ENCODE assay signal across 9 cellular contexts in the genomic region with DNA sequence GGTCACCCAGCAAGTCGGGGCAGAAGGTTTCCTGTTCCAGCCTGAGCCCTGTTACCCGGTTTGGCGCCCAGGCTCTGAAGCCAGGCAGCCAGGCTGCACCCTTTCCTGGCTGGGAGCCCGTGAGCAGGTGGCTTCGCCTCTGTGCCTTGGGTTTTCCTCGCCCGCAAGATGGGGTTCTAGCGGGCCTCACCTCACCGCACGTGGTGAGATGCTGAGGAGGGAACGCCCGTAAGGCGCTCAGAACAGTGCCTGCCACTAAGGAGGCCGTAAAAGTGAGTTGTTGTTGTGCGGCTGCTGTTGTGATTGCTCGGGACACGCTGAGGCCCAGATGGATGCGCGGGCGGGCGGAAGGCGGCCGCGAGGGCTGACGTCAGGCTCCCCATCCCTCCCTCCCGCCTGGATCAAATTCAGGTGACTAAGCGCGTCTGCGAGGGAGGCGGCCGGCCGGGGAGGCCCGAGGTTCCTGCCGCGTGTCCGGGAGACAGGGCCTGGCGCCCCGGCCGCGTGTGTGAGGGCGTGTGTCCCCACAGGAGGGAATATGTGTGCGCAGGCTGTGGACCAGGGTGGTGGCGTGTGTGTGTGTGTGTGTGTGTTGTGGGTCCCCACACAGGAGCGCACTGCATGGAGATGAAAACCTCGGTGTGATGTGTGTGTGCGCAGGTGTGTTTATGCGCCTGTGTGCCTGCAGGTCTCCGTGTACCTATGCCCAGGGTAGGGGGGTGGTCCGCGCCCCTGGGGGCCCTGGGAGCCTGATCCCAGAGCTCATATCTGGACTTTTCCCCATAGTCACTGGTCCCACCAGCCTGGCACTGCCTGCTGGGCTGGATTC. TPM values are rescaled to one million over a fixed set of nuclear protein-coding genes. Genes with fewer than 3 reads are reported as not detected.
DNase-seq lines count a peak whose midpoint lies in the region; ATAC-seq and TF ChIP-seq lines count a peak whose summit lies in the region.
"Had no signal": no experiment of that assay in that cellular context is flagged by ENCODE, and none has a peak within 500 bp of the region (broad histone marks: within the 10 kb centered on the region; RNA-seq: fewer than 3 reads in every experiment).

No MANE protein-coding gene starts in this region.

- no peaks in the 10 kb centered on the region for H3K27me3 ChIP-seq in SK-N-SH (ENCODE audit: insufficient read depth)
- H3K27me3 ChIP-seq in skeletal muscle tissue (ENCODE audit: control insufficient read depth in 3 of 3, insufficient read depth in 3 of 3, low read length in 3 of 3), result no peaks in the 10 kb centered on the region
- no peaks in the 10 kb centered on the region for H3K27me3 ChIP-seq in HAP-1 (ENCODE audit: low read depth)

- POLR2A ChIA-PET in SK-N-SH (lab: Yijun Ruan, JAX), result no interaction called here
- POLR2A ChIA-PET in WTC11 (lab: Charles Lee), result no interaction called here

- H3K79me2 ChIP-seq in SK-N-SH (ENCODE audit: insufficient read depth), result peaks cover 18% of the 10 kb centered on the region; the same call in 1 of the 2 replicates

- 0 out of 2 replicates have a peak overlapping the region, but pooled peaks have one; percentile 27 for H3K27ac Mint-ChIP-seq in WTC11
- H3K27ac Mint-ChIP-seq: activated B cell treated with CpG ODN at 0.5 μM for 24 hours had no signal

- H3K4me2 ChIP-seq in SK-N-SH, result peak overlapping the region; percentile 96; the same call in 1 of the 2 replicates

- no peak overlapping the region for H3K4me3 ChIP-seq in SK-N-SH (ENCODE audit: low read depth in 2 of 2, low read length in 1 of 2)
- peak overlapping the region in 1 of 3 donors; percentile 35 for H3K4me3 ChIP-seq in skeletal muscle tissue (ENCODE audit: low read length in 3 of 3)
- no peak overlapping the region for H3K4me3 ChIP-seq in HAP-1

- peaks cover 10% of the 10 kb centered on the region for H3F3A ChIP-seq in SK-N-SH (replicated peaks; ENCODE audit: insufficient read depth)

- H2AFZ ChIP-seq in SK-N-SH (ENCODE audit: low read depth), result no peak overlapping the region

- H3K36me3 ChIP-seq in SK-N-SH (replicated peaks in 1 of 2; ENCODE audit: control insufficient read depth in 1 of 2, insufficient read depth in 2 of 2, low read length in 1 of 2) (peaks cover 0 to 5% of the 10 kb centered on the region in 2 experiments), skeletal muscle tissue (ENCODE audit: control insufficient read depth in 3 of 3, insufficient read depth in 3 of 3, low read length in 3 of 3) (peaks cover 0 to 13% (median 9%) of the 10 kb centered on the region in 3 donors), HAP-1 (replicated peaks) (no peaks in the 10 kb centered on the region)

- H3K4me1 Mint-ChIP-seq in WTC11, result peaks cover 28% of the 10 kb centered on the region

- WGBS in SK-N-SH (ENCODE audit: low lambda C conversion rate), result 92% methylated on average over 32 of the region's 50 CpGs

- H3K9me2 ChIP-seq in SK-N-SH, result no peaks in the 10 kb centered on the region

- peaks cover 5% of the 10 kb centered on the region; the same call in 1 of the 2 replicates for H3K27me3 Mint-ChIP-seq in WTC11 (ENCODE audit: low read depth)
- H3K27me3 Mint-ChIP-seq: activated B cell treated with CpG ODN at 0.5 μM for 24 hours had no signal

- TF ChIP-seq CTCF in SK-N-SH (IDR thresholded peaks at IDR 0.05) (no peak), WTC11 (IDR thresholded peaks at IDR 0.05) (no peak)

- no peaks in the 10 kb centered on the region for H3K9me3 ChIP-seq in SK-N-SH
- H3K9me3 ChIP-seq in skeletal muscle tissue (ENCODE audit: control insufficient read depth in 3 of 3, low read length in 3 of 3), result no peaks in the 10 kb centered on the region
- H3K9me3 ChIP-seq in HAP-1, result no peaks in the 10 kb centered on the region

- 0 out of 2 replicates have a peak, but pooled peaks cover 4% of the 10 kb centered on the region for H4K20me1 ChIP-seq in SK-N-SH (ENCODE audit: insufficient read depth)

- H3K36me3 Mint-ChIP-seq in WTC11, result 0 out of 2 replicates have a peak, but pooled peaks cover 5% of the 10 kb centered on the region

- no peak overlapping the region for H3K4me3 Mint-ChIP-seq in WTC11
- H3K4me3 Mint-ChIP-seq: activated B cell treated with CpG ODN at 0.5 μM for 24 hours had no signal

- no peak for TF ChIP-seq RAD21 in SK-N-SH (IDR thresholded peaks at IDR 0.05; ENCODE audit: low read length)

- in situ Hi-C loops in HAP-1 (cut with MboI; ENCODE audit: low sequenced_read_pairs), result no loop called here

- H3K9ac ChIP-seq in SK-N-SH, result no peak overlapping the region
- H3K9ac ChIP-seq in skeletal muscle tissue (ENCODE audit: low read depth in 1 of 3, low read length in 3 of 3), result peak overlapping the region in 2 of 3 donors; percentile 56 to 66

- intact Hi-C loops in left ventricle myocardium superior (cut with micrococcal nuclease), result no loop called here

- DNase-seq in SK-N-SH (no peak), WTC11 (ENCODE audit: low spot score) (peak; percentile 57), left ventricle myocardium superior (peak; percentile 83), HAP-1 (ENCODE audit: low spot score in 2 of 2) (no peak)
- DNase-seq: activated B cell treated with CpG ODN at 0.5 μM for 24 hours had no signal

- no peak for TF ChIP-seq EP300 in SK-N-SH (IDR thresholded peaks at IDR 0.05; ENCODE audit: borderline replicate concordance in 1 of 2, low read depth in 1 of 2, low read length in 1 of 2)

- H3K9me3 Mint-ChIP-seq in WTC11, result no peaks in the 10 kb centered on the region
- H3K9me3 Mint-ChIP-seq: activated B cell treated with CpG ODN at 0.5 μM for 24 hours had no signal

- H3K27ac ChIP-seq in SK-N-SH (ENCODE audit: low read depth in 2 of 2, low read length in 1 of 2) (peak overlapping the region in 1 of 2 experiments; percentile 93; a peak in 1 of 4 replicates), skeletal muscle tissue (ENCODE audit: low read depth, low read length) (peak overlapping the region; percentile 83)

- CTCF ChIA-PET in SK-N-SH (lab: Yijun Ruan, JAX) (interaction anchor here (0.6 to 2.3 kb wide), 3 partner anchors 9 to 155 kb away, joined by 3 to 12 read pairs (median 7); no protein-coding TSS in a partner anchor), WTC11 (lab: Charles Lee) (interaction anchor here (1.0 to 2.7 kb wide), 4 partner anchors 15 to 45 kb away, joined by 3 to 7 read pairs (median 4); a partner anchor contains a TSS)

- ATAC-seq in SK-N-SH treated with all-trans-retinoic acid at 6 μM for 48 hours (no peak), WTC11 (no peak; the same call in 1 of the 2 replicates), left ventricle myocardium superior (peak; percentile 32), HG02610 (IDR thresholded peaks at IDR 0.05; ENCODE audit: unreplicated experiment) (no peak), GM21786 (IDR thresholded peaks at IDR 0.05; ENCODE audit: unreplicated experiment) (no peak)

- H3K4me1 ChIP-seq in SK-N-SH (ENCODE audit: control insufficient read depth in 1 of 2, insufficient read depth in 2 of 2, low read depth in 1 of 2, low read length in 1 of 2) (peaks cover 9 to 37% of the 10 kb centered on the region in 2 experiments; a peak in 3 of 4 replicates), skeletal muscle tissue (ENCODE audit: control insufficient read depth in 3 of 3, insufficient read depth in 3 of 3, low read length in 3 of 3) (peaks cover 33 to 68% (median 66%) of the 10 kb centered on the region in 3 donors), HAP-1 (peaks cover 8% of the 10 kb centered on the region)

TF ChIP-seq in SK-N-SH, 30 proteins besides CTCF, POLR2A, EP300 and RAD21:
- TF ChIP-seq FOXJ3 (CRISPR knock-in tag; IDR thresholded peaks at IDR 0.05) (no peak), MXI1 (IDR thresholded peaks at IDR 0.05; ENCODE audit: low read depth, low read length) (no peak), NFIC (IDR thresholded peaks at IDR 0.05; ENCODE audit: borderline replicate concordance) (no peak)

TF ChIP-seq in WTC11, 78 proteins besides CTCF, POLR2A, EP300 and RAD21 (continues in another document):
- TF ChIP-seq MXD4 (CRISPR knock-in tag; IDR thresholded peaks at IDR 0.05; ENCODE audit: borderline replicate concordance), result no peak
- TF ChIP-seq, protein P1, sequence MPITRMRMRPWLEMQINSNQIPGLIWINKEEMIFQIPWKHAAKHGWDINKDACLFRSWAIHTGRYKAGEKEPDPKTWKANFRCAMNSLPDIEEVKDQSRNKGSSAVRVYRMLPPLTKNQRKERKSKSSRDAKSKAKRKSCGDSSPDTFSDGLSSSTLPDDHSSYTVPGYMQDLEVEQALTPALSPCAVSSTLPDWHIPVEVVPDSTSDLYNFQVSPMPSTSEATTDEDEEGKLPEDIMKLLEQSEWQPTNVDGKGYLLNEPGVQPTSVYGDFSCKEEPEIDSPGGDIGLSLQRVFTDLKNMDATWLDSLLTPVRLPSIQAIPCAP (CRISPR knock-in tag; IDR thresholded peaks at IDR 0.05), result no peak
- no peak for TF ChIP-seq ESRRA (CRISPR knock-in tag; IDR thresholded peaks at IDR 0.05; ENCODE audit: borderline replicate concordance)
- TF ChIP-seq, protein P2, sequence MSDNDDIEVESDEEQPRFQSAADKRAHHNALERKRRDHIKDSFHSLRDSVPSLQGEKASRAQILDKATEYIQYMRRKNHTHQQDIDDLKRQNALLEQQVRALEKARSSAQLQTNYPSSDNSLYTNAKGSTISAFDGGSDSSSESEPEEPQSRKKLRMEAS (CRISPR knock-in tag; IDR thresholded peaks at IDR 0.05), result peak; percentile 73

RNA-seq across cellular contexts. Expression of a gene that starts 4.3 kb away (rescaled TPM):
- 6.8 and 8.1 TPM in 2 replicates for polyA plus RNA-seq in SK-N-SH (2012; rRNA removed)
- polyA plus RNA-seq in SK-N-SH (2012; cell fraction: cytosol; rRNA removed), result 2.9 and 4.5 TPM in 2 replicates
- polyA plus RNA-seq in SK-N-SH (2012; cell fraction: nucleus; rRNA removed), result 21.8 and 22.5 TPM in 2 replicates
- total RNA-seq in WTC11 (2021), result 8.0 to 9.6 TPM (median 8.7 TPM) in 3 replicates
- 3.4 TPM for total RNA-seq in left ventricle myocardium superior
- total RNA-seq in skeletal muscle tissue, result 4.2 TPM

RNA-seq across cellular contexts. Expression of a gene that starts 27.7 kb away (rescaled TPM):
- polyA plus RNA-seq in SK-N-SH (2012; rRNA removed), result not detected in 2 replicates
- not detected in 2 replicates for polyA plus RNA-seq in SK-N-SH (2012; cell fraction: cytosol; rRNA removed)
- 0.04 TPM in 1 of 2 replicates, not detected in the other for polyA plus RNA-seq in SK-N-SH (2012; cell fraction: nucleus; rRNA removed)
- total RNA-seq in WTC11 (2021) (0.07 TPM in 1 of 3 replicates, not detected in the others), left ventricle myocardium superior (0.17 TPM), skeletal muscle tissue (1.6 TPM)

RNA-seq across cellular contexts. Expression of a gene that starts 42.5 kb away (rescaled TPM):
- 6.5 and 9.5 TPM in 2 replicates for polyA plus RNA-seq in SK-N-SH (2012; rRNA removed)
- 7.4 and 9.4 TPM in 2 replicates for polyA plus RNA-seq in SK-N-SH (2012; cell fraction: cytosol; rRNA removed)
- 16.2 and 29.3 TPM in 2 replicates for polyA plus RNA-seq in SK-N-SH (2012; cell fraction: nucleus; rRNA removed)
- 48.7 to 51.3 TPM (median 49.6 TPM) in 3 replicates for total RNA-seq in WTC11 (2021)
- 17.8 TPM for total RNA-seq in left ventricle myocardium superior
- 17.2 TPM for total RNA-seq in skeletal muscle tissue

Comparison
In these comparisons a context has a peak if more than half of its experiments do, and no peak if none do; other contexts are left out.
1. DNase-seq: peak in WTC11 (single experiment) and left ventricle myocardium superior (single experiment); none in SK-N-SH (single experiment) and HAP-1 (0 of 2).